Comparison of ENCODE assay signal across 20 cellular contexts in genomic region chr1:16925635-16926490, GRCh38. TPM values are rescaled to one million over a fixed set of nuclear protein-coding genes. Genes with fewer than 3 reads are reported as not detected.
DNase-seq lines count a peak whose midpoint lies in the region; ATAC-seq and TF ChIP-seq lines count a peak whose summit lies in the region.
"Had no signal": no experiment of that assay in that cellular context is flagged by ENCODE, and none has a peak within 500 bp of the region (broad histone marks: within the 10 kb centered on the region; RNA-seq: fewer than 3 reads in every experiment).

No MANE protein-coding gene starts in this region.

- TF ChIP-seq EP300 in Ishikawa (IDR thresholded peaks at IDR 0.05; ENCODE audit: borderline replicate concordance): no peak

- no peaks in the 10 kb centered on the region for H3K27me3 Mint-ChIP-seq in mesothelial cell of epicardium (ENCODE audit: low read depth)
- no peaks in the 10 kb centered on the region for H3K27me3 Mint-ChIP-seq in activated CD8-positive, alpha-beta memory T cell treated with anti-CD3 and anti-CD28 coated beads, Interleukin-2, amount 10 ng/mL, durations not matched to agents 7 days and 5 days

- peak overlapping the region; percentile 16 for H3K27ac Mint-ChIP-seq in mesothelial cell of epicardium
- H3K27ac Mint-ChIP-seq in activated CD8-positive, alpha-beta memory T cell treated with anti-CD3 and anti-CD28 coated beads, Interleukin-2, amount 10 ng/mL, durations not matched to agents 7 days and 5 days: no peak overlapping the region

- no peak overlapping the region for H3K27ac ChIP-seq in BLaER1 treated with 17β-estradiol and CSF1 and Interleukin-3, amounts not matched to agents 10 nM and 100 nM
- peak overlapping the region; percentile 70 for H3K27ac ChIP-seq in cingulate gyrus (ENCODE audit: low read depth, low read length)
- H3K27ac ChIP-seq: neutrophil, PC-9, sigmoid colon, upper lobe of left lung had no signal

- peaks cover 21% of the 10 kb centered on the region for H3K4me1 Mint-ChIP-seq in mesothelial cell of epicardium
- peaks cover 19% of the 10 kb centered on the region for H3K4me1 Mint-ChIP-seq in activated CD8-positive, alpha-beta memory T cell treated with anti-CD3 and anti-CD28 coated beads, Interleukin-2, amount 10 ng/mL, durations not matched to agents 7 days and 5 days

- peak overlapping the region; percentile 2 to 65 (median 35); a peak in 20 of 22 replicates for H3K4me2 ChIP-seq in BLaER1 treated with 17β-estradiol and CSF1 and Interleukin-3, amounts not matched to agents 10 nM and 100 nM
- H3K4me2 ChIP-seq: PC-9 had no signal

- H3K9me3 Mint-ChIP-seq in mesothelial cell of epicardium: no peaks in the 10 kb centered on the region
- H3K9me3 Mint-ChIP-seq in activated CD8-positive, alpha-beta memory T cell treated with anti-CD3 and anti-CD28 coated beads, Interleukin-2, amount 10 ng/mL, durations not matched to agents 7 days and 5 days (ENCODE audit: low read depth): no peaks in the 10 kb centered on the region

- ATAC-seq in activated CD8-positive, alpha-beta memory T cell treated with anti-CD3 and anti-CD28 coated beads, Interleukin-2, amount 10 ng/mL, durations not matched to agents 7 days and 5 days: no peak
- ATAC-seq: K562 had no signal

- no peaks in the 10 kb centered on the region for H3K36me3 ChIP-seq in BLaER1 treated with 17β-estradiol and CSF1 and Interleukin-3, amounts not matched to agents 10 nM and 100 nM
- H3K36me3 ChIP-seq: neutrophil had no signal

- H4K20me1 ChIP-seq in BLaER1 treated with 17β-estradiol and CSF1 and Interleukin-3, amounts not matched to agents 10 nM and 100 nM: peaks cover 0 to 71% (median 7%) of the 10 kb centered on the region in 11 experiments; a peak in 11 of 22 replicates

- TF ChIP-seq RAD21 in Ishikawa (IDR thresholded peaks at IDR 0.05; ENCODE audit: low read depth): no peak

- H3K27me3 ChIP-seq in BLaER1 treated with 17β-estradiol and CSF1 and Interleukin-3, amounts not matched to agents 10 nM and 100 nM: no peaks in the 10 kb centered on the region

- no peak overlapping the region for H3K4me3 Mint-ChIP-seq in mesothelial cell of epicardium
- no peak overlapping the region for H3K4me3 Mint-ChIP-seq in activated CD8-positive, alpha-beta memory T cell treated with anti-CD3 and anti-CD28 coated beads, Interleukin-2, amount 10 ng/mL, durations not matched to agents 7 days and 5 days

- no peak overlapping the region for H3K4me3 ChIP-seq in BLaER1 treated with 17β-estradiol and CSF1 and Interleukin-3, amounts not matched to agents 10 nM and 100 nM
- H3K4me3 ChIP-seq: K562, PC-9, sigmoid colon, upper lobe of left lung had no signal

- no peak for DNase-seq in mesothelial cell of epicardium (ENCODE audit: low spot score in 2 of 2, unreplicated experiment in 2 of 2)
- DNase-seq in NCI-H446 (lab: John Stamatoyannopoulos, UW): no peak
- no peak for DNase-seq in cortex of kidney (lab: John Stamatoyannopoulos, UW)
- DNase-seq in AG08396 (ENCODE audit: low spot score): no peak
- no peak for DNase-seq in activated CD8-positive, alpha-beta memory T cell treated with anti-CD3 and anti-CD28 coated beads, Interleukin-2, amount 10 ng/mL, durations not matched to agents 7 days and 5 days
- DNase-seq: activated CD4-positive, CD25-positive, alpha-beta regulatory T cell; activated gamma-delta T cell treated with Interleukin-2 at 50 U/mL for 16 hours; DMS 273 treated with DMSO at 0.1 percent for 48 hours; effector memory CD4-positive, alpha-beta T cell; NCI-H1105 treated with DMSO at 0.1 percent for 48 hours; PC-9; sigmoid colon; stimulated activated CD4-positive, alpha-beta T cell treated with anti-CD3 and anti-CD28 coated beads, Interleukin-4, amount 100 ng/mL, for 24 hours had no signal

- no peaks in the 10 kb centered on the region for H3K9me3 ChIP-seq in BLaER1 treated with 17β-estradiol and CSF1 and Interleukin-3, amounts not matched to agents 10 nM and 100 nM (replicated peaks in 1 of 11)
- H3K9me3 ChIP-seq: neutrophil, sigmoid colon, upper lobe of left lung had no signal

- H3K36me3 Mint-ChIP-seq in mesothelial cell of epicardium: peaks cover 2% of the 10 kb centered on the region
- H3K36me3 Mint-ChIP-seq in activated CD8-positive, alpha-beta memory T cell treated with anti-CD3 and anti-CD28 coated beads, Interleukin-2, amount 10 ng/mL, durations not matched to agents 7 days and 5 days: no peaks in the 10 kb centered on the region

- CTCF ChIA-PET in activated CD8-positive, alpha-beta memory T cell treated with anti-CD3 and anti-CD28 coated beads, Interleukin-2, amount 10 ng/mL, durations not matched to agents 7 days and 5 days (lab: Charles Lee): interaction anchor here (1.5 kb wide), 1 partner anchor 26 kb away, joined by 4 read pairs; no protein-coding TSS in a partner anchor

- peak overlapping the region in 2 of 11 experiments; percentile 3 to 14; a peak in 4 of 22 replicates for H3K9ac ChIP-seq in BLaER1 treated with 17β-estradiol and CSF1 and Interleukin-3, amounts not matched to agents 10 nM and 100 nM

- H3K4me1 ChIP-seq in BLaER1 treated with 17β-estradiol and CSF1 and Interleukin-3, amounts not matched to agents 10 nM and 100 nM: peaks cover 25 to 80% (median 66%) of the 10 kb centered on the region in 10 experiments

- no peak for TF ChIP-seq CTCF in mesothelial cell of epicardium (IDR thresholded peaks at IDR 0.05; ENCODE audit: unreplicated experiment)

TF ChIP-seq in Ishikawa, 13 proteins besides CTCF, POLR2A, EP300 and RAD21:
- TF ChIP-seq FOXM1 (IDR thresholded peaks at IDR 0.05; ENCODE audit: borderline replicate concordance, low read depth) (no peak), ZBTB7A (IDR thresholded peaks at IDR 0.05; ENCODE audit: low read depth) (peak; percentile 22; the same call in 1 of the 2 replicates)

RNA-seq across cellular contexts. Expression of gene CROCC, which starts 4.1 kb away (rescaled TPM):
- 81.3 to 86.4 TPM (median 86.1 TPM) in 3 replicates for total RNA-seq in mesothelial cell of epicardium
- total RNA-seq in activated CD8-positive, alpha-beta memory T cell treated with anti-CD3 and anti-CD28 coated beads, Interleukin-2, amount 10 ng/mL, durations not matched to agents 7 days and 5 days: 10 to 100 TPM; 20.5 to 26.6 TPM

RNA-seq across cellular contexts. Expression of gene RNU1-2, which starts 30.1 kb away (rescaled TPM):
- total RNA-seq in mesothelial cell of epicardium: 3,774 to 3,945 TPM (median 3,937 TPM) in 3 replicates
- total RNA-seq in activated CD8-positive, alpha-beta memory T cell treated with anti-CD3 and anti-CD28 coated beads, Interleukin-2, amount 10 ng/mL, durations not matched to agents 7 days and 5 days: 1,000 to 10,000 TPM in 1 of 2 experiments, 100 to 1,000 TPM in 1; 922 to 3,744 TPM
- total RNA-seq: H4 had no signal

RNA-seq across cellular contexts. Expression of gene MFAP2, which starts 54.6 kb away (rescaled TPM):
- total RNA-seq in mesothelial cell of epicardium: 445 to 466 TPM (median 459 TPM) in 3 replicates
- total RNA-seq in activated CD8-positive, alpha-beta memory T cell treated with anti-CD3 and anti-CD28 coated beads, Interleukin-2, amount 10 ng/mL, durations not matched to agents 7 days and 5 days: not detected
- total RNA-seq: K562 had no signal

Comparison
In these comparisons a context has a peak if more than half of its experiments do, and no peak if none do; other contexts are left out.
1. RNA of gene MFAP2, which starts 54.6 kb away (total RNA-seq): 445 to 466 TPM in mesothelial cell of epicardium; not detected in activated CD8-positive, alpha-beta memory T cell treated with anti-CD3 and anti-CD28 coated beads, Interleukin-2, amount 10 ng/mL, durations not matched to agents 7 days and 5 days; every median in the first group is over 100 times any median in the second.